ENCODE assay signal across 10 cellular contexts in the genomic region with DNA sequence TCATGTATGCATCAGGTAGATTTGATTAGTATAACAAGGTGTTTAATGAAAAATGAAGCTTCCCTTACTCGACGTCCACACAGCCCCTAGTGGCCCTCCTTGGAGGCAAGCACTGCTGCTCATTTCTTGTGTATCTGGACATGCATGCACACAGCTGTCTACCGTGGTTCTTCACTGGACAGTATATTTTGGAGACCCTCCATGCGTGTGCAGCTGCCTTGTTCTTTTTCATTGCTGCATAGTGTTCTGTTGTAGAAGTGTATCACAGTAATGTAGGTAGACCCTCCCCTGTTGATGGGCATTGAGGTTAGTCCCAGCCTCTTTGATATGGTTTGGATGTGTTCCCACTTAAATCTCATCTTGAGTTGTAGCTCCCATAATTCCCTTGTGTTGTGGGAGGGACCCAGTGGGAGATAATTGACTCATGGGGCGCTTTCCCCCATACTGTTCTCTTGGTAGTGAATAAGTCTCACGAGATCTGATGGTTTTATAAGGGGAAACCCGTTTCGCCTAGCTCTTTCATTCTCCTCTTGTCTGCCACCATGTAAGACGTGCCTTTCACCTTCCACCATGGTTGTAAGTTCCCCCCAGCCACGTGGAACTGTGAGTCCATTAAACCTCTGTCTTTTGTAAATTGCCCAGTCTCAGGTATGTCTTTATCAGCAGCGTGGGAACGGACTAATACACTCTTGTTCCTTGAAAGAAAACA. TPM values are rescaled to one million over a fixed set of nuclear protein-coding genes. Genes with fewer than 3 reads are reported as not detected.
A peak's percentile ranks its signal among the peaks of the same experiment; 100 is the strongest.
DNase-seq lines count a peak whose midpoint lies in the region; ATAC-seq and TF ChIP-seq lines count a peak whose summit lies in the region.
"Had no signal": no experiment of that assay in that cellular context is flagged by ENCODE, and none has a peak within 500 bp of the region (broad histone marks: within the 10 kb centered on the region; RNA-seq: fewer than 3 reads in every experiment).

No MANE protein-coding gene starts in this region.

- no peak for TF ChIP-seq CTCF in CD8-positive, alpha-beta T cell (IDR thresholded peaks at IDR 0.05)
- TF ChIP-seq CTCF in HL-60 (IDR thresholded peaks at IDR 0.05; ENCODE audit: insufficient read depth, low read length) (no peak), brain (conservative IDR thresholded peaks at IDR 0.05) (no peak), neural cell (IDR thresholded peaks at IDR 0.05; ENCODE audit: poor library complexity, severe bottlenecking) (no peak), MM.1S (IDR thresholded peaks at IDR 0.05; ENCODE audit: low read length) (no peak)

- H3K9ac ChIP-seq in neural cell (ENCODE audit: low read length) (no peak overlapping the region), MM.1S (ENCODE audit: low read length) (no peak overlapping the region)

- no peaks in the 10 kb centered on the region for H3K36me3 ChIP-seq in CD8-positive, alpha-beta T cell (ENCODE audit: insufficient read depth, low read length)
- H3K36me3 ChIP-seq in neural cell (ENCODE audit: insufficient read depth, low read length) (no peaks in the 10 kb centered on the region), MM.1S (replicated peaks; ENCODE audit: insufficient read depth, low read length) (no peaks in the 10 kb centered on the region)

- H3K27ac Mint-ChIP-seq in CD8-positive, alpha-beta T cell, result peak overlapping the region; percentile 87
- H3K27ac Mint-ChIP-seq in brain, result peak overlapping the region in 3 of 5 experiments; percentile 11 to 99 (median 97)

- H3K9me3 ChIP-seq in CD8-positive, alpha-beta T cell (ENCODE audit: low read length), result no peaks in the 10 kb centered on the region
- H3K9me3 ChIP-seq in neural cell (ENCODE audit: low read length) (no peaks in the 10 kb centered on the region), MM.1S (replicated peaks; ENCODE audit: insufficient read depth, low read length) (no peaks in the 10 kb centered on the region)

- TF ChIP-seq RAD21 in neural cell (conservative IDR thresholded peaks at IDR 0.05), result no peak

- H3K79me2 ChIP-seq in neural cell (replicated peaks; ENCODE audit: insufficient read depth, low read length) (peaks cover 99% of the 10 kb centered on the region), MM.1S (ENCODE audit: low read length) (peaks cover 95% of the 10 kb centered on the region)

- ATAC-seq in CD8-positive, alpha-beta T cell, result no peak

- CTCF ChIA-PET in CD8-positive, alpha-beta T cell (lab: Charles Lee), result interaction anchor here (1.0 kb wide), 1 partner anchor 274 kb away, joined by 3 read pairs; no protein-coding TSS in a partner anchor
- CTCF ChIA-PET in HEK293T (lab: Yijun Ruan, JAX), result no interaction called here

- H2AFZ ChIP-seq in neural cell (ENCODE audit: low read depth, low read length) (no peak overlapping the region), MM.1S (ENCODE audit: low read length) (no peak overlapping the region)

- H3K27me3 ChIP-seq in CD8-positive, alpha-beta T cell (ENCODE audit: insufficient read depth, low read length), result no peaks in the 10 kb centered on the region
- no peaks in the 10 kb centered on the region for H3K27me3 ChIP-seq in HL-60 (ENCODE audit: insufficient read depth, poor library complexity, severe bottlenecking)
- no peaks in the 10 kb centered on the region for H3K27me3 ChIP-seq in neural cell (ENCODE audit: insufficient read depth, low read depth, low read length)
- no peaks in the 10 kb centered on the region for H3K27me3 ChIP-seq in MM.1S (replicated peaks; ENCODE audit: insufficient read depth, low read length)

- peaks cover 15% of the 10 kb centered on the region for H3K36me3 Mint-ChIP-seq in CD8-positive, alpha-beta T cell
- H3K36me3 Mint-ChIP-seq in brain, result peaks cover 40% of the 10 kb centered on the region

- peaks cover 65% of the 10 kb centered on the region for H3K4me1 ChIP-seq in CD8-positive, alpha-beta T cell (ENCODE audit: insufficient read depth, low read length)
- H3K4me1 ChIP-seq in MM.1S (ENCODE audit: low read length), result no peaks in the 10 kb centered on the region

- H3K27me3 Mint-ChIP-seq in CD8-positive, alpha-beta T cell (ENCODE audit: low read depth), result no peaks in the 10 kb centered on the region
- peaks cover 6% of the 10 kb centered on the region for H3K27me3 Mint-ChIP-seq in brain

- peaks cover 28% of the 10 kb centered on the region for H4K20me1 ChIP-seq in neural cell (ENCODE audit: insufficient read depth)
- H4K20me1 ChIP-seq in MM.1S (ENCODE audit: insufficient read depth, low read length), result no peaks in the 10 kb centered on the region

- peaks cover 91% of the 10 kb centered on the region for H3K4me1 Mint-ChIP-seq in CD8-positive, alpha-beta T cell (ENCODE audit: low read depth)
- peaks cover 90% of the 10 kb centered on the region for H3K4me1 Mint-ChIP-seq in brain

- H3K4me3 Mint-ChIP-seq in CD8-positive, alpha-beta T cell, result peak overlapping the region; percentile 12
- peak overlapping the region in 2 of 5 experiments; percentile 65 to 97 for H3K4me3 Mint-ChIP-seq in brain

- no peaks in the 10 kb centered on the region for H3K9me2 ChIP-seq in neural cell (ENCODE audit: insufficient read depth, low read length)
- H3K9me2 ChIP-seq in MM.1S (replicated peaks; ENCODE audit: insufficient read depth, low read length), result no peaks in the 10 kb centered on the region

- H3F3A ChIP-seq in neural cell (ENCODE audit: insufficient read depth, low read length, poor library complexity, severe bottlenecking), result no peaks in the 10 kb centered on the region
- no peaks in the 10 kb centered on the region for H3F3A ChIP-seq in MM.1S (ENCODE audit: insufficient read depth, low read length)

- no peak overlapping the region for H3K27ac ChIP-seq in CD8-positive, alpha-beta T cell (ENCODE audit: low read depth, low read length)
- H3K27ac ChIP-seq in HL-60 (replicated peaks), result peak overlapping the region; percentile 65
- no peak overlapping the region for H3K27ac ChIP-seq in neural cell (ENCODE audit: low read length)
- H3K27ac ChIP-seq in MM.1S (ENCODE audit: low read length), result no peak overlapping the region

- H3K9me3 Mint-ChIP-seq in CD8-positive, alpha-beta T cell, result peaks cover 6% of the 10 kb centered on the region
- no peaks in the 10 kb centered on the region for H3K9me3 Mint-ChIP-seq in brain

- H3K4me2 ChIP-seq in neural cell (ENCODE audit: low read length) (no peak overlapping the region), MM.1S (ENCODE audit: low read depth, low read length) (no peak overlapping the region)

- POLR2A ChIA-PET in CD8-positive, alpha-beta T cell (lab: Charles Lee), result interaction anchor here (0.7 to 2.4 kb wide), 4 partner anchors 11 to 268 kb away, joined by 3 to 7 read pairs (median 4); no protein-coding TSS in a partner anchor
- POLR2A ChIA-PET in HEK293T (lab: Yijun Ruan, JAX), result no interaction called here

- intact Hi-C loops in CD8-positive, alpha-beta T cell (cut with DNase I, micrococcal nuclease), result loop anchor here in 1 of 2 experiments (2.0 to 10.0 kb wide), 2 partner anchors 46 to 68 kb away; no protein-coding TSS in a partner anchor

- no peak for DNase-seq in CD8-positive, alpha-beta T cell
- no peak for DNase-seq in HL-60 (ENCODE audit: low read depth in 1 of 2, low spot score in 1 of 2)
- DNase-seq in HEK293T (ENCODE audit: extremely low spot score), result no peak
- no peak for DNase-seq in MM.1S
- no peak for DNase-seq in AG20443 (ENCODE audit: low spot score)
- DNase-seq: DMS153, HCEC 1CT, left cardiac atrium had no signal

- H3K4me3 ChIP-seq in CD8-positive, alpha-beta T cell (ENCODE audit: low read depth, low read length), result no peak overlapping the region
- H3K4me3 ChIP-seq in HL-60 (replicated peaks; ENCODE audit: insufficient read depth, low read length) (no peak overlapping the region), neural cell (ENCODE audit: low read length) (peak overlapping the region; percentile 2), MM.1S (ENCODE audit: low read length) (no peak overlapping the region)

- no peak for TF ChIP-seq EP300 in neural cell (conservative IDR thresholded peaks at IDR 0.05; ENCODE audit: poor library complexity, severe bottlenecking)

TF ChIP-seq in neural cell, 6 proteins besides CTCF, POLR2A, EP300 and RAD21:
- TF ChIP-seq MXI1 (conservative IDR thresholded peaks at IDR 0.05; ENCODE audit: poor library complexity, severe bottlenecking) (no peak), EZH2 (IDR thresholded peaks at IDR 0.05; ENCODE audit: borderline replicate concordance, insufficient read depth, low read length, poor library complexity, severe bottlenecking) (no peak), SMC3 (conservative IDR thresholded peaks at IDR 0.05; ENCODE audit: poor library complexity) (no peak), POLR2AphosphoS5 (IDR thresholded peaks at IDR 0.05) (no peak), TAF1 (IDR thresholded peaks at IDR 0.05; ENCODE audit: low read depth) (no peak)

TF ChIP-seq in HEK293T, 16 proteins besides CTCF, POLR2A, EP300 and RAD21:
- TF ChIP-seq SUZ12 (IDR thresholded peaks at IDR 0.05) (no peak), ZNF384 (IDR thresholded peaks at IDR 0.05) (no peak), ELF4 (IDR thresholded peaks at IDR 0.05) (no peak), HDGF (IDR thresholded peaks at IDR 0.05; ENCODE audit: borderline replicate concordance) (no peak), FOXM1 (IDR thresholded peaks at IDR 0.05; ENCODE audit: borderline replicate concordance) (no peak), ARNT (IDR thresholded peaks at IDR 0.05) (no peak), TARDBP (IDR thresholded peaks at IDR 0.05) (no peak), CTBP1 (IDR thresholded peaks at IDR 0.05; ENCODE audit: borderline replicate concordance) (no peak), NFRKB (IDR thresholded peaks at IDR 0.05) (no peak), SP1 (IDR thresholded peaks at IDR 0.05) (no peak), FOXK2 (IDR thresholded peaks at IDR 0.05) (no peak), LEF1 (IDR thresholded peaks at IDR 0.05; ENCODE audit: borderline replicate concordance) (no peak), FOXA1 (IDR thresholded peaks at IDR 0.05) (no peak), L3MBTL2 (conservative IDR thresholded peaks at IDR 0.05) (no peak), BHLHE40 (IDR thresholded peaks at IDR 0.05; ENCODE audit: borderline replicate concordance) (no peak)
- TF ChIP-seq, protein P1, sequence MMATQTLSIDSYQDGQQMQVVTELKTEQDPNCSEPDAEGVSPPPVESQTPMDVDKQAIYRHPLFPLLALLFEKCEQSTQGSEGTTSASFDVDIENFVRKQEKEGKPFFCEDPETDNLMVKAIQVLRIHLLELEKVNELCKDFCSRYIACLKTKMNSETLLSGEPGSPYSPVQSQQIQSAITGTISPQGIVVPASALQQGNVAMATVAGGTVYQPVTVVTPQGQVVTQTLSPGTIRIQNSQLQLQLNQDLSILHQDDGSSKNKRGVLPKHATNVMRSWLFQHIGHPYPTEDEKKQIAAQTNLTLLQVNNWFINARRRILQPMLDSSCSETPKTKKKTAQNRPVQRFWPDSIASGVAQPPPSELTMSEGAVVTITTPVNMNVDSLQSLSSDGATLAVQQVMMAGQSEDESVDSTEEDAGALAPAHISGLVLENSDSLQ (IDR thresholded peaks at IDR 0.05), result no peak
TF ChIP-seq in HEK293T: peak in this region for 0.

RNA-seq across cellular contexts. Expression of a gene that starts 6.3 kb away (rescaled TPM):
- 10 to 100 TPM; 40.9 to 42.1 TPM for total RNA-seq in CD8-positive, alpha-beta T cell
- polyA plus RNA-seq in brain (ENCODE audit: insufficient read depth, low read depth, low replicate concordance), result 409 TPM
- 15.1 and 20.0 TPM in 2 replicates for polyA plus RNA-seq in neural cell
- 56.0 and 73.2 TPM in 2 replicates for polyA minus RNA-seq in neural cell

Comparison
In these comparisons a context has a peak if more than half of its experiments do, and no peak if none do; other contexts are left out.
1. RNA of a gene that starts 6.3 kb away (polyA plus RNA-seq): 409 TPM in brain (single experiment); 15.1 to 20.0 TPM in neural cell; every median in the first group is over 10 times any median in the second.